Comparison of ENCODE assay signal across 10 cellular contexts in the genomic region with DNA sequence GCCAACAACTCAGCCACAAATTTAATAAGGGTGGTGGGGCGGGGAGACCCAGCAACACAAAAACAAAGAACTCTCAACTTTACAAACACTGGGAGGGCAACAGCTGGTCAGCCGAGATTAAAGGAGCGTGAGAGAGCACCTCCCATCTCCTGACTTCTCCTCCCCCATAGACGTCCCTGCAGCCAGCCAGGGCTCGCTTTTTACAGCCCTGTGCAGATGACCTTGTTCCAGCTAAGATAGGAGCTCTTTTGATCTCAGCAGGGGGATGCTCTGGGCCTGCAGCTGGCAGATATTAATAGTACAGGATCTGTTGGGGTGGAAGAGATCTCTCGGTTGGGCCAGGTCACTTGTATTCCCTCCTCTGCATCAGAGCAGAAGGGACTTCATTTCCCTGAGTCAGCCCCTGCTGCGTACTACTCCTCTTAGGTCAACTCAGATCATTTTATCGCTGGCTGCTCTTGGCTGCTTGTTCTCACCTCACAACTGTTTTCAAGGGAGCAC.
A peak's percentile ranks its signal among the peaks of the same experiment; 100 is the strongest.
DNase-seq lines count a peak whose midpoint lies in the region; ATAC-seq and TF ChIP-seq lines count a peak whose summit lies in the region.
"Had no signal": no experiment of that assay in that cellular context is flagged by ENCODE, and none has a peak within 500 bp of the region (broad histone marks: within the 10 kb centered on the region; RNA-seq: fewer than 3 reads in every experiment).

No MANE protein-coding gene starts in this region.

- TF ChIP-seq CTCF in right atrium auricular region (IDR thresholded peaks at IDR 0.05) (no peak), brain (conservative IDR thresholded peaks at IDR 0.05) (no peak), GM10266 (IDR thresholded peaks at IDR 0.05; ENCODE audit: control insufficient read depth, insufficient read depth, low read depth, missing control alignments) (no peak)

- peaks cover 59% of the 10 kb centered on the region for H3K4me1 Mint-ChIP-seq in brain

- H3K9me3 ChIP-seq in right atrium auricular region: no peaks in the 10 kb centered on the region
- no peaks in the 10 kb centered on the region for H3K9me3 ChIP-seq in mucosa of rectum (ENCODE audit: control insufficient read depth in 2 of 2, low read length in 2 of 2)

- ATAC-seq in Right ventricle myocardium inferior (peak; percentile 76), GM19452 (IDR thresholded peaks at IDR 0.05; ENCODE audit: unreplicated experiment) (no peak)

- H3K9me3 Mint-ChIP-seq in brain: peaks cover 2 to 8% (median 6%) of the 10 kb centered on the region in 5 experiments

- H3K4me3 ChIP-seq in right atrium auricular region (no peak overlapping the region), mucosa of rectum (ENCODE audit: low read length in 2 of 2) (no peak overlapping the region)

- DNase-seq in Right ventricle myocardium inferior (ENCODE audit: missing footprints): no peak
- DNase-seq in right atrium auricular region (ENCODE audit: low spot score): no peak
- DNase-seq in NCI-H2029 (lab: John Stamatoyannopoulos, UW): no peak
- no peak for DNase-seq in NCI-H2171 treated with DMSO at 0.1 percent for 48 hours (lab: John Stamatoyannopoulos, UW)
- no peak for DNase-seq in GM10266 (ENCODE audit: extremely low spot score)
- DNase-seq: central memory CD4-positive, alpha-beta T cell; NCI-H1092 had no signal

- H3K4me1 ChIP-seq in right atrium auricular region (peaks cover 0 to 16% of the 10 kb centered on the region in 2 donors), mucosa of rectum (ENCODE audit: control insufficient read depth in 2 of 2, insufficient read depth in 2 of 2, low read length in 2 of 2) (peaks cover 29 to 44% of the 10 kb centered on the region in 2 donors)

- H3K9ac ChIP-seq in mucosa of rectum (ENCODE audit: low read depth in 1 of 2, low read length in 2 of 2): no peak overlapping the region

- intact Hi-C loops in Right ventricle myocardium inferior (cut with DNase I): no loop called here

- peak overlapping the region in 2 of 5 experiments; percentile 11 to 35 for H3K4me3 Mint-ChIP-seq in brain

- no peak overlapping the region for H3K27ac ChIP-seq in right atrium auricular region
- H3K27ac ChIP-seq in mucosa of rectum (ENCODE audit: low read depth in 2 of 2, low read length in 2 of 2): peak overlapping the region; percentile 1 to 37

- H3K36me3 Mint-ChIP-seq in brain: peaks cover 14% of the 10 kb centered on the region

- H3K27me3 Mint-ChIP-seq in brain: no peaks in the 10 kb centered on the region

- H3K36me3 ChIP-seq in right atrium auricular region (no peaks in the 10 kb centered on the region), mucosa of rectum (ENCODE audit: control insufficient read depth in 2 of 2, insufficient read depth in 2 of 2, low read length in 2 of 2) (no peaks in the 10 kb centered on the region)

- peak overlapping the region in 3 of 5 experiments; percentile 80 to 93 (median 81) for H3K27ac Mint-ChIP-seq in brain

- H3K27me3 ChIP-seq in right atrium auricular region (no peaks in the 10 kb centered on the region), mucosa of rectum (ENCODE audit: control insufficient read depth in 2 of 2, insufficient read depth in 2 of 2, low read length in 2 of 2) (no peaks in the 10 kb centered on the region)

Comparison
In these comparisons a context has a peak if more than half of its experiments do, and no peak if none do; other contexts are left out.
1. H3K27ac ChIP-seq: peak in mucosa of rectum (2 of 2); none in right atrium auricular region (0 of 2).